ENCODE assay signal across 11 cellular contexts in the genomic region with DNA sequence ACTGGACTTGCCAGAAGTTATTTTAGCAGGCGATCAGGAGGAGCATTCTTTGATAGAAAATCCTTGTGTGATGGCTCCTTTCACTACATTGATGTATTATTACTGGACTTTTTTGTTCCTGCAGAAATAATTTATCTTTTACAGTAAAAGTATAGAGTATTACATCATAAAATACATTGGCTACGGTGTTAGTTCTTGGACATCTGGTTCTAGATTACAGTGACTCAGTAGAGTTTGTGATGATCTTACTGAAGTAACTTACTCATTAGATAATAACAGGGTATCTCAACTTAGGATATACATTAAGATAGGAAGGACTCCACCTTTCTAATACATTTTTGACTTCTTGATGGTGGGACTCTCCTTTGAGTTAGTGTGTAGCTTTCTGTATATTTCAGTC. TPM values are rescaled to one million over a fixed set of nuclear protein-coding genes. Genes with fewer than 3 reads are reported as not detected.
DNase-seq lines count a peak whose midpoint lies in the region; ATAC-seq, FAIRE-seq and TF ChIP-seq lines count a peak whose summit lies in the region.
"Had no signal": no experiment of that assay in that cellular context is flagged by ENCODE, and none has a peak within 500 bp of the region (broad histone marks: within the 10 kb centered on the region; RNA-seq: fewer than 3 reads in every experiment).

No MANE protein-coding gene starts in this region.

- DNase-seq in GM23248 (peak; percentile 58), glutamatergic neuron (no peak), small intestine (peak; percentile 19), NCI-H2196 (lab: John Stamatoyannopoulos, UW; ENCODE audit: unreplicated experiment) (no peak), GM19238 (ENCODE audit: insufficient read length, low spot score) (no peak), HEK293T (ENCODE audit: extremely low spot score) (no peak)
- DNase-seq: activated CD8-positive, alpha-beta memory T cell treated with anti-CD3 and anti-CD28 coated beads, Interleukin-2, amount 50 U/mL, for 4 hours had no signal

- peaks cover 3% of the 10 kb centered on the region for H3K9me3 Mint-ChIP-seq in glutamatergic neuron (ENCODE audit: unreplicated experiment)

- H3K4me3 ChIP-seq in GM23248 (0 out of 2 replicates have a peak overlapping the region, but pooled peaks have one; percentile 17), small intestine (ENCODE audit: low read depth in 1 of 2, low read length in 2 of 2) (no peak overlapping the region)

- H3K4me2 ChIP-seq in GM23248 (ENCODE audit: unreplicated experiment) = peak overlapping the region; percentile 62

- in situ Hi-C loops in GM23248 (cut with MboI) = no loop called here

- H4K20me1 ChIP-seq in GM23248 (ENCODE audit: insufficient read depth) = no peaks in the 10 kb centered on the region

- H3K27me3 Mint-ChIP-seq in glutamatergic neuron (ENCODE audit: unreplicated experiment) = peaks cover 11% of the 10 kb centered on the region

- peak overlapping the region; percentile 78 for H2AFZ ChIP-seq in GM23248

- POLR2A ChIA-PET in HEK293T (lab: Yijun Ruan, JAX) = interaction anchor here (1.0 to 1.8 kb wide), 3 partner anchors 8 to 61 kb away, joined by 3 to 16 read pairs (median 5); a partner anchor contains a TSS

- FAIRE-seq in small intestine (lab: Jason Lieb, UNC) = no peak
- FAIRE-seq: TTC549 had no signal

- no peaks in the 10 kb centered on the region for H3K79me2 ChIP-seq in GM23248 (ENCODE audit: insufficient read depth)

- no peaks in the 10 kb centered on the region for H3K9me2 ChIP-seq in GM23248 (ENCODE audit: insufficient read depth)

- H3K36me3 ChIP-seq in GM23248 (ENCODE audit: low read depth) (no peaks in the 10 kb centered on the region), small intestine (ENCODE audit: control insufficient read depth in 2 of 2, insufficient read depth in 2 of 2, low read length in 2 of 2) (no peaks in the 10 kb centered on the region)

- CTCF ChIA-PET in HEK293T (lab: Yijun Ruan, JAX) = no interaction called here

- H3K9me3 ChIP-seq in GM23248 (ENCODE audit: low read depth) = no peaks in the 10 kb centered on the region
- no peaks in the 10 kb centered on the region for H3K9me3 ChIP-seq in small intestine (ENCODE audit: control insufficient read depth, low read depth)

- no peak for TF ChIP-seq CTCF in glutamatergic neuron (IDR thresholded peaks at IDR 0.05; ENCODE audit: partially characterized antibody, unreplicated experiment)

- H3K4me1 ChIP-seq in GM23248 (ENCODE audit: insufficient read depth) (peaks cover 28% of the 10 kb centered on the region), small intestine (ENCODE audit: control insufficient read depth in 2 of 2, insufficient read depth in 1 of 2, low read depth in 1 of 2, low read length in 1 of 2) (peaks cover 4 to 12% of the 10 kb centered on the region in 2 donors)

- H3K27me3 ChIP-seq in GM23248 (replicated peaks; ENCODE audit: insufficient read depth) (no peaks in the 10 kb centered on the region), small intestine (ENCODE audit: control insufficient read depth in 2 of 2, insufficient read depth in 2 of 2, low read length in 2 of 2) (no peaks in the 10 kb centered on the region)

- H3F3A ChIP-seq in GM23248 (ENCODE audit: insufficient read depth) = peaks cover 26% of the 10 kb centered on the region

- peaks cover 34% of the 10 kb centered on the region for H3K4me1 Mint-ChIP-seq in glutamatergic neuron (ENCODE audit: low read depth, unreplicated experiment)
- H3K4me1 Mint-ChIP-seq: stimulated activated effector memory CD8-positive, alpha-beta T cell treated with anti-CD3 and anti-CD28 coated beads, Interleukin-12 subunit alpha, Interleukin-12 subunit beta, amount 100 ng/mL, for 72 hours had no signal

- peaks cover 36% of the 10 kb centered on the region for H3K36me3 Mint-ChIP-seq in glutamatergic neuron (ENCODE audit: unreplicated experiment)
- H3K36me3 Mint-ChIP-seq: stimulated activated effector memory CD8-positive, alpha-beta T cell treated with anti-CD3 and anti-CD28 coated beads, Interleukin-12 subunit alpha, Interleukin-12 subunit beta, amount 100 ng/mL, for 72 hours had no signal

- peak overlapping the region; percentile 67 for H3K27ac ChIP-seq in GM23248
- H3K27ac ChIP-seq in angular gyrus (ENCODE audit: low read depth, low read length) = peak overlapping the region; percentile 82
- peak overlapping the region; percentile 91 to 99 for H3K27ac ChIP-seq in small intestine (ENCODE audit: low read depth in 1 of 2, low read length in 1 of 2)

- peak overlapping the region; percentile 96 for H3K27ac Mint-ChIP-seq in glutamatergic neuron (ENCODE audit: unreplicated experiment)
- H3K27ac Mint-ChIP-seq: stimulated activated effector memory CD8-positive, alpha-beta T cell treated with anti-CD3 and anti-CD28 coated beads, Interleukin-12 subunit alpha, Interleukin-12 subunit beta, amount 100 ng/mL, for 72 hours had no signal

- ATAC-seq in GM21423 (IDR thresholded peaks at IDR 0.05; ENCODE audit: unreplicated experiment) = no peak

- peak overlapping the region; percentile 48 for H3K9ac ChIP-seq in GM23248

- 11 to 19% methylated on average over 2 of the region's 2 CpGs for WGBS in GM23248 (ENCODE audit: low coverage in 1 of 2, low lambda C conversion rate in 2 of 2, missing lambda C conversion rate in 2 of 2), 2 experiments
- WGBS in small intestine, 3 donors = 21 to 54% (median 45%) methylated on average over 2 of the region's 2 CpGs

- peak overlapping the region; percentile 72 for H3K4me3 Mint-ChIP-seq in glutamatergic neuron (ENCODE audit: unreplicated experiment)

TF ChIP-seq in HEK293T, 16 proteins besides CTCF, POLR2A, EP300 and RAD21:
- TF ChIP-seq L3MBTL2 (conservative IDR thresholded peaks at IDR 0.05) (no peak), ZNF384 (IDR thresholded peaks at IDR 0.05) (no peak), SP1 (IDR thresholded peaks at IDR 0.05) (no peak), BHLHE40 (IDR thresholded peaks at IDR 0.05; ENCODE audit: borderline replicate concordance) (no peak), CTBP1 (IDR thresholded peaks at IDR 0.05; ENCODE audit: borderline replicate concordance) (no peak), LEF1 (IDR thresholded peaks at IDR 0.05; ENCODE audit: borderline replicate concordance) (no peak), FOXM1 (IDR thresholded peaks at IDR 0.05; ENCODE audit: borderline replicate concordance) (no peak), FOXK2 (IDR thresholded peaks at IDR 0.05) (no peak), ARNT (IDR thresholded peaks at IDR 0.05) (no peak), FOXA1 (IDR thresholded peaks at IDR 0.05) (no peak), ELF4 (IDR thresholded peaks at IDR 0.05) (no peak), SUZ12 (IDR thresholded peaks at IDR 0.05) (no peak), NFRKB (IDR thresholded peaks at IDR 0.05) (no peak), TARDBP (IDR thresholded peaks at IDR 0.05) (no peak), HDGF (IDR thresholded peaks at IDR 0.05; ENCODE audit: borderline replicate concordance) (no peak)
- TF ChIP-seq, protein P1, sequence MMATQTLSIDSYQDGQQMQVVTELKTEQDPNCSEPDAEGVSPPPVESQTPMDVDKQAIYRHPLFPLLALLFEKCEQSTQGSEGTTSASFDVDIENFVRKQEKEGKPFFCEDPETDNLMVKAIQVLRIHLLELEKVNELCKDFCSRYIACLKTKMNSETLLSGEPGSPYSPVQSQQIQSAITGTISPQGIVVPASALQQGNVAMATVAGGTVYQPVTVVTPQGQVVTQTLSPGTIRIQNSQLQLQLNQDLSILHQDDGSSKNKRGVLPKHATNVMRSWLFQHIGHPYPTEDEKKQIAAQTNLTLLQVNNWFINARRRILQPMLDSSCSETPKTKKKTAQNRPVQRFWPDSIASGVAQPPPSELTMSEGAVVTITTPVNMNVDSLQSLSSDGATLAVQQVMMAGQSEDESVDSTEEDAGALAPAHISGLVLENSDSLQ (IDR thresholded peaks at IDR 0.05) = no peak

RNA-seq across cellular contexts. Expression of a gene that starts 59.0 kb away (rescaled TPM):
- total RNA-seq in GM23248 (2014; rRNA removed; shearing (Covaris generic)) = 2.5 and 5.0 TPM in 2 replicates
- polyA plus RNA-seq in GM23248 (2016; fragmentation: Nextera tagmentation; extraction: Ambion mirVana) = 1.1 and 1.5 TPM in 2 replicates
- 259 TPM for total RNA-seq in glutamatergic neuron (ENCODE audit: unreplicated experiment)
- 1 to 10 TPM in 2 of 3 donors, under 1 TPM in 1; 0.54 to 4.5 (median 2.0) TPM for polyA plus RNA-seq in small intestine

Comparison
In these comparisons a context has a peak if more than half of its experiments do, and no peak if none do; other contexts are left out.
1. DNase-seq: peak in GM23248 (single experiment) and small intestine (single experiment); none in glutamatergic neuron (single experiment), NCI-H2196 (single experiment), GM19238 (single experiment) and HEK293T (single experiment).
2. RNA of a gene that starts 59.0 kb away (total RNA-seq): 259 TPM in glutamatergic neuron (single experiment); 2.5 to 5.0 TPM in GM23248; every median in the first group is over 10 times any median in the second.
3. Peak in every context shown above with its lines, with median percentiles within 50 percentile points of each other: H3K27ac ChIP-seq.